Comparison of ENCODE assay signal across 29 cellular contexts in genomic region chr13:40179882-40180281, GRCh38.
"Had no signal": no experiment of that assay in that cellular context is flagged by ENCODE, and none has a peak within 500 bp of the region (broad histone marks: within the 10 kb centered on the region; RNA-seq: fewer than 3 reads in every experiment).

No MANE protein-coding gene starts in this region.

- H3K4me3 Mint-ChIP-seq: dendritic cell treated with granulocyte-macrophage colony-stimulating factor and Interleukin-4, amounts not matched to agents 40 ng/mL and 50 ng/mL, for 4 days; endodermal cell; memory B cell; mesothelial cell of epicardium; naive B cell; natural killer cell treated with Interleukin-12 subunit alpha and Interleukin-12 subunit beta and Interleukin-15 and Interleukin-18, amount 100 ng/mL, for 72 hours; neural crest cell; stimulated activated naive B cell treated with anti-CD40 and anti-IgM and Interleukin-4, amounts not matched to agents 10 μg/mL and 1 μg/mL and 100 μg/mL, for 72 hours; stimulated activated naive CD8-positive, alpha-beta T cell treated with anti-CD3 and anti-CD28 coated beads, Interleukin-15, Interleukin-2, amounts not matched to agents 100 ng/mL and 50 ng/mL, for 24 hours had no signal

- H3K9ac ChIP-seq: parathyroid adenoma had no signal

- H3K4me2 ChIP-seq: hepatocyte had no signal

- H2AFZ ChIP-seq: hepatocyte, parathyroid adenoma had no signal

- H3K4me1 ChIP-seq: parathyroid adenoma, prostate gland, sigmoid colon, upper lobe of left lung had no signal

- H3K27ac ChIP-seq: epithelial cell of prostate, gastroesophageal sphincter, heart left ventricle, hepatocyte, neutrophil, parathyroid adenoma, prostate gland, sigmoid colon, spleen, thoracic aorta, tibial nerve, upper lobe of left lung had no signal

- H3K27ac Mint-ChIP-seq: dendritic cell treated with granulocyte-macrophage colony-stimulating factor and Interleukin-4, amounts not matched to agents 40 ng/mL and 50 ng/mL, for 4 days; endodermal cell; memory B cell; mesothelial cell of epicardium; natural killer cell treated with Interleukin-12 subunit alpha and Interleukin-12 subunit beta and Interleukin-15 and Interleukin-18, amount 100 ng/mL, for 72 hours; stimulated activated naive CD8-positive, alpha-beta T cell treated with anti-CD3 and anti-CD28 coated beads, Interleukin-15, Interleukin-2, amounts not matched to agents 100 ng/mL and 50 ng/mL, for 24 hours had no signal

- H3K9me3 Mint-ChIP-seq: dendritic cell treated with granulocyte-macrophage colony-stimulating factor and Interleukin-4, amounts not matched to agents 40 ng/mL and 50 ng/mL, for 4 days; endodermal cell; memory B cell; naive B cell; natural killer cell treated with Interleukin-12 subunit alpha and Interleukin-12 subunit beta and Interleukin-15 and Interleukin-18, amount 100 ng/mL, for 72 hours; neural crest cell; stimulated activated naive B cell treated with anti-CD40 and anti-IgM and Interleukin-4, amounts not matched to agents 10 μg/mL and 1 μg/mL and 100 μg/mL, for 72 hours; stimulated activated naive CD8-positive, alpha-beta T cell treated with anti-CD3 and anti-CD28 coated beads, Interleukin-15, Interleukin-2, amounts not matched to agents 100 ng/mL and 50 ng/mL, for 24 hours had no signal

- H3K9me3 ChIP-seq: gastroesophageal sphincter, heart left ventricle, mucosa of descending colon, neutrophil, prostate gland, sigmoid colon, spleen, thoracic aorta, tibial nerve, upper lobe of left lung had no signal

- H3K36me3 ChIP-seq: gastroesophageal sphincter, heart left ventricle, neutrophil, prostate gland, sigmoid colon, spleen, thoracic aorta, tibial nerve, upper lobe of left lung had no signal

- H3K36me3 Mint-ChIP-seq: memory B cell; mesothelial cell of epicardium; naive B cell; natural killer cell treated with Interleukin-12 subunit alpha and Interleukin-12 subunit beta and Interleukin-15 and Interleukin-18, amount 100 ng/mL, for 72 hours; stimulated activated naive B cell treated with anti-CD40 and anti-IgM and Interleukin-4, amounts not matched to agents 10 μg/mL and 1 μg/mL and 100 μg/mL, for 72 hours had no signal

- ATAC-seq: esophagus mucosa; gastroesophageal sphincter; heart left ventricle; left lobe of liver; mucosa of descending colon; natural killer cell treated with Interleukin-12 subunit alpha and Interleukin-12 subunit beta and Interleukin-15 and Interleukin-18, amount 100 ng/mL, for 72 hours; right cardiac atrium; stimulated activated naive B cell treated with anti-CD40 and anti-IgM and Interleukin-4, amounts not matched to agents 10 μg/mL and 1 μg/mL and 100 μg/mL, for 72 hours had no signal

- DNase-seq: effector CD8-positive, alpha-beta T cell; endodermal cell; foreskin fibroblast; heart left ventricle; kidney; mucosa of descending colon; naive B cell; right cardiac atrium; sigmoid colon; spleen; stimulated activated naive B cell treated with anti-CD40 and anti-IgM and Interleukin-4, amounts not matched to agents 10 μg/mL and 1 μg/mL and 100 μg/mL, for 72 hours; upper lobe of left lung had no signal

- H3K4me3 ChIP-seq: gastroesophageal sphincter, heart left ventricle, hepatocyte, lung, mucosa of descending colon, prostate gland, sigmoid colon, spleen, thoracic aorta, tibial nerve, upper lobe of left lung had no signal

- H3K27me3 Mint-ChIP-seq: memory B cell; naive B cell; stimulated activated naive B cell treated with anti-CD40 and anti-IgM and Interleukin-4, amounts not matched to agents 10 μg/mL and 1 μg/mL and 100 μg/mL, for 72 hours; stimulated activated naive CD8-positive, alpha-beta T cell treated with anti-CD3 and anti-CD28 coated beads, Interleukin-15, Interleukin-2, amounts not matched to agents 100 ng/mL and 50 ng/mL, for 24 hours had no signal

- H3K27me3 ChIP-seq: gastroesophageal sphincter, heart left ventricle, hepatocyte, sigmoid colon, spleen, tibial nerve, upper lobe of left lung had no signal
